ENCODE assay signal across 11 cellular contexts in genomic region chr2:127647242-127648190, GRCh38. TPM values are rescaled to one million over a fixed set of nuclear protein-coding genes. Genes with fewer than 3 reads are reported as not detected.
DNase-seq lines count a peak whose midpoint lies in the region; ATAC-seq and TF ChIP-seq lines count a peak whose summit lies in the region.
"Had no signal": no experiment of that assay in that cellular context is flagged by ENCODE, and none has a peak within 500 bp of the region (broad histone marks: within the 10 kb centered on the region; RNA-seq: fewer than 3 reads in every experiment).

No MANE protein-coding gene starts in this region.

- no TSS peak for BruUV-seq in MCF 10A (replicated peaks; lab: Mats Ljungman, UMichigan)

- WGBS in esophagus muscularis mucosa: 59% methylated on average over 9 of the region's 16 CpGs

- H3K27ac ChIP-seq in breast epithelium: peak overlapping the region in 1 of 2 donors; percentile 61
- H3K27ac ChIP-seq in esophagus muscularis mucosa (replicated peaks in 1 of 4): peak overlapping the region; percentile 79 to 84 (median 80)

- H3K9me3 Mint-ChIP-seq in MCF 10A (ENCODE audit: unreplicated experiment): no peaks in the 10 kb centered on the region
- no peaks in the 10 kb centered on the region for H3K9me3 Mint-ChIP-seq in stimulated activated effector memory CD8-positive, alpha-beta T cell treated with anti-CD3 and anti-CD28 coated beads, Interleukin-12 subunit alpha, Interleukin-12 subunit beta, amount 100 ng/mL, for 72 hours
- H3K9me3 Mint-ChIP-seq: activated T-cell treated with anti-CD3 and anti-CD28 coated beads, Interleukin-2, amount 50 U/mL, for 24 hours had no signal

- no peaks in the 10 kb centered on the region for H3K27me3 Mint-ChIP-seq in MCF 10A (ENCODE audit: insufficient read depth, unreplicated experiment)
- H3K27me3 Mint-ChIP-seq: activated T-cell treated with anti-CD3 and anti-CD28 coated beads, Interleukin-2, amount 50 U/mL, for 24 hours had no signal

- H3K27me3 ChIP-seq in breast epithelium: no peaks in the 10 kb centered on the region
- no peaks in the 10 kb centered on the region for H3K27me3 ChIP-seq in esophagus muscularis mucosa

- TF ChIP-seq CTCF in MCF 10A (IDR thresholded peaks at IDR 0.05; ENCODE audit: unreplicated experiment) (no peak), breast epithelium (IDR thresholded peaks at IDR 0.05) (no peak), esophagus muscularis mucosa (IDR thresholded peaks at IDR 0.05) (no peak)

- H3K4me3 ChIP-seq in breast epithelium (no peak overlapping the region), esophagus muscularis mucosa (no peak overlapping the region)

- no peaks in the 10 kb centered on the region for H3K4me1 ChIP-seq in breast epithelium
- H3K4me1 ChIP-seq in esophagus muscularis mucosa: peaks cover 94 to 100% (median 98%) of the 10 kb centered on the region in 4 donors

- no peak overlapping the region for H3K4me3 Mint-ChIP-seq in MCF 10A (ENCODE audit: unreplicated experiment)
- no peak overlapping the region for H3K4me3 Mint-ChIP-seq in stimulated activated effector memory CD8-positive, alpha-beta T cell treated with anti-CD3 and anti-CD28 coated beads, Interleukin-12 subunit alpha, Interleukin-12 subunit beta, amount 100 ng/mL, for 72 hours
- H3K4me3 Mint-ChIP-seq: activated T-cell treated with anti-CD3 and anti-CD28 coated beads, Interleukin-2, amount 50 U/mL, for 24 hours had no signal

- CTCF ChIA-PET in MCF 10A (lab: Yijun Ruan, JAX): interaction anchor here (0.6 to 3.0 kb wide), 3 partner anchors 29 to 169 kb away, joined by 3 to 12 read pairs (median 3); partner anchors contain the start of gene LIMS2

- POLR2A ChIA-PET in MCF 10A (lab: Yijun Ruan, JAX): no interaction called here

- H3K9me3 ChIP-seq in breast epithelium: no peaks in the 10 kb centered on the region
- H3K9me3 ChIP-seq in esophagus muscularis mucosa: no peaks in the 10 kb centered on the region

- TF ChIP-seq POLR2A in breast epithelium (IDR thresholded peaks at IDR 0.05) (no peak), esophagus muscularis mucosa (IDR thresholded peaks at IDR 0.05; ENCODE audit: low read depth) (no peak)

- intact Hi-C loops in MCF 10A (cut with micrococcal nuclease) (loop anchor here (5.0 kb wide), 2 partner anchors 140 to 450 kb away; no protein-coding TSS in a partner anchor), breast epithelium (cut with DNase I; ENCODE audit: low total_unique reads) (no loop called here), esophagus muscularis mucosa (cut with DNase I) (loop anchor here (5.0 kb wide), 1 partner anchor 35 kb away; no protein-coding TSS in a partner anchor)

- peak; percentile 39 for DNase-seq in MCF 10A (ENCODE audit: unreplicated experiment)
- no peak for DNase-seq in breast epithelium (ENCODE audit: low spot score in 2 of 2)
- no peak for DNase-seq in esophagus muscularis mucosa (ENCODE audit: extremely low spot score)
- peak; percentile 54 for DNase-seq in myocyte (ENCODE audit: low read depth)
- no peak for DNase-seq in stimulated activated effector memory CD8-positive, alpha-beta T cell treated with anti-CD3 and anti-CD28 coated beads, Interleukin-12 subunit alpha, Interleukin-12 subunit beta, amount 100 ng/mL, for 72 hours (ENCODE audit: low spot score in 2 of 2)
- DNase-seq: activated T-cell treated with anti-CD3 and anti-CD28 coated beads, Interleukin-2, amount 50 U/mL, for 24 hours; KBM-7; NCI-H2227 treated with DMSO at 0.1 percent for 48 hours had no signal

- ATAC-seq in GM19324 (IDR thresholded peaks at IDR 0.05; ENCODE audit: low FRiP score, unreplicated experiment): no peak
- no peak for ATAC-seq in HG02840 (IDR thresholded peaks at IDR 0.05; ENCODE audit: low FRiP score, unreplicated experiment)
- no peak for ATAC-seq in HG03571 (IDR thresholded peaks at IDR 0.05; ENCODE audit: unreplicated experiment)
- ATAC-seq in stimulated activated effector memory CD8-positive, alpha-beta T cell treated with anti-CD3 and anti-CD28 coated beads, Interleukin-12 subunit alpha, Interleukin-12 subunit beta, amount 100 ng/mL, for 72 hours: no peak

- peaks cover 4% of the 10 kb centered on the region for H3K4me1 Mint-ChIP-seq in MCF 10A (ENCODE audit: insufficient read depth, unreplicated experiment)
- H3K4me1 Mint-ChIP-seq in stimulated activated effector memory CD8-positive, alpha-beta T cell treated with anti-CD3 and anti-CD28 coated beads, Interleukin-12 subunit alpha, Interleukin-12 subunit beta, amount 100 ng/mL, for 72 hours: peaks cover 16% of the 10 kb centered on the region

- TF ChIP-seq EP300 in esophagus muscularis mucosa (IDR thresholded peaks at IDR 0.05): no peak

- H3K36me3 Mint-ChIP-seq in MCF 10A (ENCODE audit: insufficient read depth, unreplicated experiment): no peaks in the 10 kb centered on the region
- no peaks in the 10 kb centered on the region for H3K36me3 Mint-ChIP-seq in stimulated activated effector memory CD8-positive, alpha-beta T cell treated with anti-CD3 and anti-CD28 coated beads, Interleukin-12 subunit alpha, Interleukin-12 subunit beta, amount 100 ng/mL, for 72 hours

- H3K36me3 ChIP-seq in breast epithelium (no peaks in the 10 kb centered on the region), esophagus muscularis mucosa (peaks cover 0 to 64% (median 38%) of the 10 kb centered on the region in 4 donors)

- H3K27ac Mint-ChIP-seq in MCF 10A (ENCODE audit: low read depth, unreplicated experiment): no peak overlapping the region
- no peak overlapping the region for H3K27ac Mint-ChIP-seq in stimulated activated effector memory CD8-positive, alpha-beta T cell treated with anti-CD3 and anti-CD28 coated beads, Interleukin-12 subunit alpha, Interleukin-12 subunit beta, amount 100 ng/mL, for 72 hours
- H3K27ac Mint-ChIP-seq: activated T-cell treated with anti-CD3 and anti-CD28 coated beads, Interleukin-2, amount 50 U/mL, for 24 hours had no signal

RNA-seq across cellular contexts. Expression of gene GPR17, which starts 1.6 kb away (rescaled TPM):
- total RNA-seq in MCF 10A (2022) (not detected in 2 replicates), breast epithelium (not detected), esophagus muscularis mucosa (under 1 TPM in 1 of 4 donors, not detected in 3; 0.40 TPM), myocyte (not detected in 2 replicates)
- 6.5 TPM for polyA plus RNA-seq in myocyte (2012)

RNA-seq across cellular contexts. Expression of gene LIMS2, which starts 27.8 kb away (rescaled TPM):
- not detected in 2 replicates for total RNA-seq in MCF 10A (2022)
- total RNA-seq in breast epithelium: 10 to 100 TPM in 2 of 3 donors, 1 to 10 TPM in 1; 9.5 to 27.9 (median 19.4) TPM
- 100 to 1,000 TPM in 3 of 4 donors, 10 to 100 TPM in 1; 99.2 to 342 (median 175) TPM for total RNA-seq in esophagus muscularis mucosa
- total RNA-seq in myocyte: 6.9 and 8.8 TPM in 2 replicates
- polyA plus RNA-seq in myocyte (2012): 121 TPM

RNA-seq across cellular contexts. Expression of gene SFT2D3, which starts 53.8 kb away (rescaled TPM):
- total RNA-seq in MCF 10A (2022): 3.6 and 4.1 TPM in 2 replicates
- 10 to 100 TPM in 2 of 3 donors, 1 to 10 TPM in 1; 9.8 to 12.3 (median 10.9) TPM for total RNA-seq in breast epithelium
- total RNA-seq in esophagus muscularis mucosa: 10 to 100 TPM in 1 of 4 donors, 1 to 10 TPM in 3; 5.8 to 11.8 (median 9.4) TPM
- 8.3 and 10.5 TPM in 2 replicates for total RNA-seq in myocyte
- not detected for polyA plus RNA-seq in myocyte (2012)

Comparison
In these comparisons a context has a peak if more than half of its experiments do, and no peak if none do; other contexts are left out.
1. DNase-seq: peak in MCF 10A (single experiment) and myocyte (single experiment); none in breast epithelium (0 of 2), esophagus muscularis mucosa (single experiment) and stimulated activated effector memory CD8-positive, alpha-beta T cell treated with anti-CD3 and anti-CD28 coated beads, Interleukin-12 subunit alpha, Interleukin-12 subunit beta, amount 100 ng/mL, for 72 hours (0 of 2).